In the genomic region with DNA sequence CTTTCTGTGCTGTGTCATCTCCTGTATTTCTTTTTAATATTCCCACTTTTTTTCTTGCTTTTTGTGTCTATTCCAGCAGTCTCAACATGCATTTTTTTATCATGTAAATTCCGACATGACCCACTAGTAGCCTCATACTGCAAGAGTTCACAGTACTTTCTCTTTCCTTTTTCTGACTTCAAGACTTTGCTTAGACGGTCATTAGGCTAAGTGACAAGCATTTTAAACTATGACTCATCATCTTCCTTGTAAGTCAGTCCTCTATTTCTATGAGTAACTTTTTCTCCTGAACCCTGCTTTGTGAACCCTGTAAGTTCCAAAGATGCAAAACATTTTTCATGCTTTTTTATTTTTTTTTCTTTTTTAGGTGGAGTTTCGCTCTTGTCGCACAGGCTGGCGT, we compare ENCODE assay signal across 12 cellular contexts.
DNase-seq lines count a peak whose midpoint lies in the region; ATAC-seq and TF ChIP-seq lines count a peak whose summit lies in the region.
"Had no signal": no experiment of that assay in that cellular context is flagged by ENCODE, and none has a peak within 500 bp of the region (broad histone marks: within the 10 kb centered on the region; RNA-seq: fewer than 3 reads in every experiment).

No MANE protein-coding gene starts in this region.

- peak; percentile 65 for ATAC-seq in GM19438 (IDR thresholded peaks at IDR 0.05; ENCODE audit: low read depth, unreplicated experiment)
- peak; percentile 90 for ATAC-seq in HG03439 (IDR thresholded peaks at IDR 0.05; ENCODE audit: unreplicated experiment)
- ATAC-seq: activated naive CD8-positive, alpha-beta T cell treated with anti-CD3 and anti-CD28 coated beads, Interleukin-2, amount 50 U/mL, for 24 hours had no signal

- peak; percentile 82 for DNase-seq in AG04449 (ENCODE audit: low read depth, low spot score)
- peak; percentile 78 for DNase-seq in choroid plexus epithelial cell (ENCODE audit: low read depth)
- DNase-seq in colonic mucosa, result no peak
- no peak for DNase-seq in NCI-H2227 treated with DMSO at 0.1 percent for 48 hours (lab: John Stamatoyannopoulos, UW)
- DNase-seq in SKM-1 (lab: John Stamatoyannopoulos, UW; ENCODE audit: unreplicated experiment), result no peak
- no peak for DNase-seq in cerebellar cortex (ENCODE audit: low spot score)
- DNase-seq: activated naive CD8-positive, alpha-beta T cell treated with anti-CD3 and anti-CD28 coated beads, Interleukin-2, amount 50 U/mL, for 24 hours; DND-41 had no signal

- CTCF ChIA-PET in AG04449 (lab: Yijun Ruan, JAX), result no interaction called here

- no peaks in the 10 kb centered on the region for H3K4me1 ChIP-seq in colonic mucosa

- no peak overlapping the region for H3K9ac ChIP-seq in colonic mucosa (ENCODE audit: low read depth in 2 of 2, low read length in 2 of 2)

- intact Hi-C loops in colonic mucosa (cut with DNase I), result no loop called here

- POLR2A ChIA-PET in AG04449 (lab: Yijun Ruan, JAX), result no interaction called here

- TF ChIP-seq CTCF in AG04449 (IDR thresholded peaks at IDR 0.05; ENCODE audit: insufficient read depth, low read length, missing control alignments) (no peak), choroid plexus epithelial cell (conservative IDR thresholded peaks at IDR 0.05; ENCODE audit: low read depth, low read length) (no peak), colonic mucosa (IDR thresholded peaks at IDR 0.05) (no peak)

- H3K9me3 ChIP-seq in colonic mucosa, result no peaks in the 10 kb centered on the region
- H3K9me3 ChIP-seq: neutrophil, vagina had no signal

- H3K27me3 ChIP-seq in colonic mucosa, result no peaks in the 10 kb centered on the region
- H3K27me3 ChIP-seq: neutrophil, vagina had no signal

- H3K36me3 ChIP-seq in colonic mucosa, result no peaks in the 10 kb centered on the region
- H3K36me3 ChIP-seq: neutrophil, vagina had no signal

- H3K27ac ChIP-seq in colonic mucosa, result no peak overlapping the region
- H3K27ac ChIP-seq: neutrophil, vagina had no signal

- H3K4me3 ChIP-seq in AG04449 (ENCODE audit: low read depth, low read length) (no peak overlapping the region), choroid plexus epithelial cell (ENCODE audit: low read depth, low read length) (no peak overlapping the region), colonic mucosa (no peak overlapping the region)
- H3K4me3 ChIP-seq: vagina had no signal

Comparison
In these comparisons a context has a peak if more than half of its experiments do, and no peak if none do; other contexts are left out.
1. DNase-seq: peak in AG04449 (single experiment) and choroid plexus epithelial cell (single experiment); none in colonic mucosa (single experiment), NCI-H2227 treated with DMSO at 0.1 percent for 48 hours (single experiment), SKM-1 (single experiment) and cerebellar cortex (single experiment).